Comparison of ENCODE assay signal across 9 cellular contexts in genomic region chr18:11070593-11070992, GRCh38.
"Had no signal": no experiment of that assay in that cellular context is flagged by ENCODE, and none has a peak within 500 bp of the region (broad histone marks: within the 10 kb centered on the region; RNA-seq: fewer than 3 reads in every experiment).

No MANE protein-coding gene starts in this region.

- H3K9me3 Mint-ChIP-seq: HFFc6 had no signal

- H3K27ac Mint-ChIP-seq: HFFc6, IgD-negative memory B cell had no signal

- H3K4me1 ChIP-seq: HAP-1 had no signal

- H3K4me3 ChIP-seq: GM23248, HAP-1 had no signal

- H3K9me3 ChIP-seq: HAP-1 had no signal

- ATAC-seq: HCT116, HepG2 had no signal

- DNase-seq: GM23248, GOT3, H7, HFFc6, KBM-7 had no signal

- H3K27me3 Mint-ChIP-seq: IgD-negative memory B cell had no signal

- H3K36me3 ChIP-seq: HAP-1 had no signal

- H3K4me3 Mint-ChIP-seq: HFFc6, IgD-negative memory B cell had no signal
